12 cellular contexts compared by ENCODE assay signal in the genomic region with DNA sequence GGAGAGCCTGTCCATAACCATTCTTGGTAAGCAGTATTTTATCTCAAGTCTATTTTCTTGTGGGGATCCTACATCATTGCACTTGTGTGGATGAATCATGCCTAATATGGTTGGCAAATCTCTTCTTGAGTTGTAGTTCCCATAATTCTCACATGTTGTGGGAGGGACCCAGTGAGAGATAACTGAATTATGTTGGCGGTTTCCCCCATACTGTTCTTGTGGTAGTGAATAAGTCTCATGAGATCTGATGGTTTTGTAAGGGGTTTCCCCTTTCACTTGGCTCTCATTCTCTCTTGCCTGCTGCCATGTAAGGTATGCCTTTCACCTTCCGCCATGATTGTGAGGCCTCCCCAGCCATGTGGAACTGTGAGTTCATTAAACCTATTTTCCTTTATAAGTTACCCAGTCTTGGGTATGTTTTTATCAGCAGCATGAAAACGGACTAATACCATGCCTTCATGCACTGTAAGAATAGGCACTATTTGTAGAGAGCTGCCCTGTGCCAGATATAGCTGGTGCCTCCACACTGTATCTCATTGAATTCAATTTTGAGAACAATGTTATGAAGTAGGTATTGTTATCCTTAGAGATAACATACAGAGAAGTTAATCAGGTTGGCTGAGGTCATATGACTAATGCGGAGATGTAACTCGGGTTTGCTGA.
DNase-seq lines count a peak whose midpoint lies in the region; ATAC-seq and TF ChIP-seq lines count a peak whose summit lies in the region.
"Had no signal": no experiment of that assay in that cellular context is flagged by ENCODE, and none has a peak within 500 bp of the region (broad histone marks: within the 10 kb centered on the region; RNA-seq: fewer than 3 reads in every experiment).

No MANE protein-coding gene starts in this region.

- H3K4me1 Mint-ChIP-seq in activated naive CD4-positive, alpha-beta T cell treated with anti-CD3 and anti-CD28 coated beads for 36 hours (ENCODE audit: low read depth) = peaks cover 79% of the 10 kb centered on the region
- H3K4me1 Mint-ChIP-seq in activated naive CD4-positive, alpha-beta T cell treated with anti-CD3 and anti-CD28 coated beads, Interleukin-2, amount 10 ng/mL, durations not matched to agents 7 days and 5 days = peaks cover 15% of the 10 kb centered on the region
- H3K4me1 Mint-ChIP-seq in activated T-helper 17 cell treated with anti-CD3 and anti-CD28 coated beads, Interleukin-2, amount 50 U/mL, for 72 hours = peaks cover 35% of the 10 kb centered on the region
- no peaks in the 10 kb centered on the region for H3K4me1 Mint-ChIP-seq in CD14-positive monocyte

- H3K4me3 ChIP-seq in testis = no peak overlapping the region
- H3K4me3 ChIP-seq: coronary artery, esophagus squamous epithelium, lung had no signal

- peak; percentile 64 for ATAC-seq in HG02870 (IDR thresholded peaks at IDR 0.05; ENCODE audit: unreplicated experiment)
- peak; percentile 96 for ATAC-seq in activated T-helper 17 cell treated with anti-CD3 and anti-CD28 coated beads, Interleukin-2, amount 50 U/mL, for 72 hours (replicated peaks)
- ATAC-seq in stimulated activated naive CD8-positive, alpha-beta T cell treated with anti-CD3 and anti-CD28 coated beads, Interleukin-15, Interleukin-2, amounts not matched to agents 100 U/mL and 50 U/mL, for 24 hours = peak; percentile 75

- H3K27ac ChIP-seq in testis = no peak overlapping the region
- H3K27ac ChIP-seq: coronary artery, esophagus squamous epithelium had no signal

- CTCF ChIA-PET in activated naive CD4-positive, alpha-beta T cell treated with anti-CD3 and anti-CD28 coated beads for 36 hours (lab: Charles Lee) = interaction anchor here (0.6 kb wide), 1 partner anchor 19 kb away, joined by 3 read pairs; no protein-coding TSS in a partner anchor
- CTCF ChIA-PET in activated naive CD4-positive, alpha-beta T cell treated with anti-CD3 and anti-CD28 coated beads, Interleukin-2, amount 10 ng/mL, durations not matched to agents 7 days and 5 days (lab: Charles Lee) = no interaction called here

- WGBS in testis, 2 donors = 88 to 95% methylated on average over 5 of the region's 5 CpGs

- no peak overlapping the region for H3K4me3 Mint-ChIP-seq in activated naive CD4-positive, alpha-beta T cell treated with anti-CD3 and anti-CD28 coated beads for 36 hours
- no peak overlapping the region for H3K4me3 Mint-ChIP-seq in activated naive CD4-positive, alpha-beta T cell treated with anti-CD3 and anti-CD28 coated beads, Interleukin-2, amount 10 ng/mL, durations not matched to agents 7 days and 5 days
- peak overlapping the region; percentile 43 for H3K4me3 Mint-ChIP-seq in activated T-helper 17 cell treated with anti-CD3 and anti-CD28 coated beads, Interleukin-2, amount 50 U/mL, for 72 hours
- H3K4me3 Mint-ChIP-seq in CD14-positive monocyte = no peak overlapping the region

- H3K9me3 Mint-ChIP-seq in activated naive CD4-positive, alpha-beta T cell treated with anti-CD3 and anti-CD28 coated beads for 36 hours = peaks cover 6% of the 10 kb centered on the region
- peaks cover 11% of the 10 kb centered on the region for H3K9me3 Mint-ChIP-seq in activated naive CD4-positive, alpha-beta T cell treated with anti-CD3 and anti-CD28 coated beads, Interleukin-2, amount 10 ng/mL, durations not matched to agents 7 days and 5 days
- H3K9me3 Mint-ChIP-seq in activated T-helper 17 cell treated with anti-CD3 and anti-CD28 coated beads, Interleukin-2, amount 50 U/mL, for 72 hours = no peaks in the 10 kb centered on the region
- H3K9me3 Mint-ChIP-seq in CD14-positive monocyte = peaks cover 2 to 8% (median 5%) of the 10 kb centered on the region in 7 donors

- H3K4me1 ChIP-seq in testis = no peaks in the 10 kb centered on the region

- peaks cover 10% of the 10 kb centered on the region for H3K36me3 Mint-ChIP-seq in activated naive CD4-positive, alpha-beta T cell treated with anti-CD3 and anti-CD28 coated beads for 36 hours (ENCODE audit: low read depth)
- no peaks in the 10 kb centered on the region for H3K36me3 Mint-ChIP-seq in activated naive CD4-positive, alpha-beta T cell treated with anti-CD3 and anti-CD28 coated beads, Interleukin-2, amount 10 ng/mL, durations not matched to agents 7 days and 5 days
- H3K36me3 Mint-ChIP-seq in activated T-helper 17 cell treated with anti-CD3 and anti-CD28 coated beads, Interleukin-2, amount 50 U/mL, for 72 hours (ENCODE audit: low read depth) = no peaks in the 10 kb centered on the region
- no peaks in the 10 kb centered on the region for H3K36me3 Mint-ChIP-seq in CD14-positive monocyte

- H3K27me3 Mint-ChIP-seq in activated naive CD4-positive, alpha-beta T cell treated with anti-CD3 and anti-CD28 coated beads for 36 hours (ENCODE audit: low read depth) = no peaks in the 10 kb centered on the region
- H3K27me3 Mint-ChIP-seq in activated naive CD4-positive, alpha-beta T cell treated with anti-CD3 and anti-CD28 coated beads, Interleukin-2, amount 10 ng/mL, durations not matched to agents 7 days and 5 days = no peaks in the 10 kb centered on the region
- H3K27me3 Mint-ChIP-seq in activated T-helper 17 cell treated with anti-CD3 and anti-CD28 coated beads, Interleukin-2, amount 50 U/mL, for 72 hours = no peaks in the 10 kb centered on the region
- peaks cover 2 to 13% (median 5%) of the 10 kb centered on the region in 3 donors for H3K27me3 Mint-ChIP-seq in CD14-positive monocyte (ENCODE audit: low read depth in 3 of 3)

- intact Hi-C loops in activated naive CD4-positive, alpha-beta T cell treated with anti-CD3 and anti-CD28 coated beads for 36 hours (cut with micrococcal nuclease) = loop anchor here (1.0 to 2.0 kb wide), 4 partner anchors 11 to 63 kb away; no protein-coding TSS in a partner anchor
- intact Hi-C loops in CD14-positive monocyte (cut with micrococcal nuclease) = no loop called here
- intact Hi-C loops in testis (cut with DNase I; ENCODE audit: low total_unique reads) = no loop called here

- TF ChIP-seq POLR2A in testis (IDR thresholded peaks at IDR 0.05) = no peak

- H3K27ac Mint-ChIP-seq in activated naive CD4-positive, alpha-beta T cell treated with anti-CD3 and anti-CD28 coated beads for 36 hours = peak overlapping the region; percentile 9
- H3K27ac Mint-ChIP-seq in activated naive CD4-positive, alpha-beta T cell treated with anti-CD3 and anti-CD28 coated beads, Interleukin-2, amount 10 ng/mL, durations not matched to agents 7 days and 5 days = no peak overlapping the region
- peak overlapping the region; percentile 69 for H3K27ac Mint-ChIP-seq in activated T-helper 17 cell treated with anti-CD3 and anti-CD28 coated beads, Interleukin-2, amount 50 U/mL, for 72 hours
- no peak overlapping the region for H3K27ac Mint-ChIP-seq in CD14-positive monocyte

- no peaks in the 10 kb centered on the region for H3K27me3 ChIP-seq in testis

- no peaks in the 10 kb centered on the region for H3K9me3 ChIP-seq in testis
- H3K9me3 ChIP-seq: esophagus squamous epithelium had no signal

- peak; percentile 51 for DNase-seq in activated naive CD4-positive, alpha-beta T cell treated with anti-CD3 and anti-CD28 coated beads for 36 hours
- no peak for DNase-seq in activated naive CD4-positive, alpha-beta T cell treated with anti-CD3 and anti-CD28 coated beads, Interleukin-2, amount 10 ng/mL, durations not matched to agents 7 days and 5 days
- no peak for DNase-seq in stimulated activated naive CD8-positive, alpha-beta T cell treated with anti-CD3 and anti-CD28 coated beads, Interleukin-15, Interleukin-2, amounts not matched to agents 100 U/mL and 50 U/mL, for 24 hours
- DNase-seq in CD14-positive monocyte (ENCODE audit: low spot score) (no peak), testis (no peak), HPDE6-E6E7 (ENCODE audit: extremely low spot score) (no peak)
- DNase-seq: esophagus squamous epithelium, SW 1271 had no signal

- H3K36me3 ChIP-seq in testis (ENCODE audit: low read depth, missing control alignments) = no peaks in the 10 kb centered on the region
- H3K36me3 ChIP-seq: esophagus squamous epithelium had no signal

- TF ChIP-seq CTCF in CD14-positive monocyte (IDR thresholded peaks at IDR 0.05) = no peak
- no peak for TF ChIP-seq CTCF in testis (IDR thresholded peaks at IDR 0.05)

Comparison
In these comparisons a context has a peak if more than half of its experiments do, and no peak if none do; other contexts are left out.
1. H3K27ac Mint-ChIP-seq: peak in activated naive CD4-positive, alpha-beta T cell treated with anti-CD3 and anti-CD28 coated beads for 36 hours (single experiment) and activated T-helper 17 cell treated with anti-CD3 and anti-CD28 coated beads, Interleukin-2, amount 50 U/mL, for 72 hours (single experiment); none in activated naive CD4-positive, alpha-beta T cell treated with anti-CD3 and anti-CD28 coated beads, Interleukin-2, amount 10 ng/mL, durations not matched to agents 7 days and 5 days (single experiment) and CD14-positive monocyte (0 of 7).
2. Peak in every context shown above with its lines, with median percentiles within 50 percentile points of each other: ATAC-seq.